In genomic region chr2:8534729-8535397, GRCh38 we compare ENCODE assay signal across 1 cellular context.
TF ChIP-seq lines count a peak whose summit lies in the region.

No MANE protein-coding gene starts in this region.

TF ChIP-seq in H1, 55 proteins besides CTCF, POLR2A, EP300 and RAD21 (continued from another document):
- no peak for TF ChIP-seq BCL11A (IDR thresholded peaks at IDR 0.05; ENCODE audit: low read depth in 2 of 2, low read length in 2 of 2)
- no peak for TF ChIP-seq EZH2 (IDR thresholded peaks at IDR 0.05; ENCODE audit: low read depth, low read length, severe bottlenecking)
- TF ChIP-seq POLR2AphosphoS5 (IDR thresholded peaks at IDR 0.05; ENCODE audit: low read depth, low read length) = no peak
- no peak for TF ChIP-seq MAX (IDR thresholded peaks at IDR 0.05)
